Comparison of ENCODE assay signal across 8 cellular contexts in the genomic region with DNA sequence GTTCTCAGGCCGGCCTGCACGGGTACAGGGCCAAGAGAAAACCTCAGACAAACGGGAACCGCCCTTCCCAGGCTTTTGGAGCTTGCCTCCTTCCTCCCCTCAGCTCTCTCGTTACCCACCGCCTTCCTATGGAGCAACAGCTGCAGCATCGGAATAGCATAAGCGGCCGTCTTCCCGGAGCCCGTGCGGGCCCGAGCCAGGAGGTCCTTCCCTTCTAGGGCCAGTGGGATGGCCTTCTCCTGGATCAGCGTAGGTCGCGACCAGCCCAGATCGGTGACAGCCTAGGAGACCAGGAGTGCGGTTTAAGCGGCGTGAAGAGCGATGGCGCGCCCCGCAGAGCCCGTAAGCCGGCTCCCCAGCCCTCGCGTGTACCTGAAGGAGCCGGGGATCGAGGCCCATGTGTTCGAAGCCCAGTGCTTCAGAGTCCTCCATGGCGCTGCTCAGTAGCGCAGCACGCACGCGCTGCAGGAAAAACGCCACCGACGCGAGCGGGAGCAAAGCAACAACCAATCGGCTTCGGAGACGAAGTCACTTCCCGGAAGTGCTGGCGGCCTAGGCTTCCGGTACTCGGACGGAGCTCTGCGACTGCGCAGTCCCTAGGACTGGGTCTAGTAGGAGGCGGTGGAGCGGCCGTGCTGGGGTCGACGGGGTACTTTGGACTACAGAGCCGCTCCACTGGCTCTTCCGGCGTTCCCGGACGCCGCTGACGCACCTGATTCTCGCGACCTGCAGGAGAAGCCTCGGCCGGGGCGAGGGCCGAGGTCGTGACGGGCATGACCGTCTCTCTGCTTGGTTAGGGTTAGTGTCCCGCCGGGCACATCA. TPM values are rescaled to one million over a fixed set of nuclear protein-coding genes. Genes with fewer than 3 reads are reported as not detected.
DNase-seq lines count a peak whose midpoint lies in the region; ATAC-seq and TF ChIP-seq lines count a peak whose summit lies in the region.

A gene with protein sequence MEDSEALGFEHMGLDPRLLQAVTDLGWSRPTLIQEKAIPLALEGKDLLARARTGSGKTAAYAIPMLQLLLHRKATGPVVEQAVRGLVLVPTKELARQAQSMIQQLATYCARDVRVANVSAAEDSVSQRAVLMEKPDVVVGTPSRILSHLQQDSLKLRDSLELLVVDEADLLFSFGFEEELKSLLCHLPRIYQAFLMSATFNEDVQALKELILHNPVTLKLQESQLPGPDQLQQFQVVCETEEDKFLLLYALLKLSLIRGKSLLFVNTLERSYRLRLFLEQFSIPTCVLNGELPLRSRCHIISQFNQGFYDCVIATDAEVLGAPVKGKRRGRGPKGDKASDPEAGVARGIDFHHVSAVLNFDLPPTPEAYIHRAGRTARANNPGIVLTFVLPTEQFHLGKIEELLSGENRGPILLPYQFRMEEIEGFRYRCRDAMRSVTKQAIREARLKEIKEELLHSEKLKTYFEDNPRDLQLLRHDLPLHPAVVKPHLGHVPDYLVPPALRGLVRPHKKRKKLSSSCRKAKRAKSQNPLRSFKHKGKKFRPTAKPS (minus strand): TSS at position 445 of the 822 bp plus-strand sequence. CDS start 13 bp downstream, at position 432.

- ATAC-seq in HG03432 (IDR thresholded peaks at IDR 0.05; ENCODE audit: unreplicated experiment) = peak; percentile 93

- no peaks in the 10 kb centered on the region for H3K27me3 Mint-ChIP-seq in chondrocyte (ENCODE audit: low read depth)

- peak within 1 kb of the TSS; percentile 70 for H3K4me3 ChIP-seq in kidney epithelial cell (ENCODE audit: low read depth, low read length)

- TF ChIP-seq CTCF in chondrocyte (IDR thresholded peaks at IDR 0.05) (no peak), kidney epithelial cell (IDR thresholded peaks at IDR 0.05; ENCODE audit: insufficient read depth, low read length, poor library complexity, severe bottlenecking) (no peak)

- H3K36me3 ChIP-seq in kidney epithelial cell (ENCODE audit: control insufficient read depth, insufficient read depth, low read length) = peaks cover 5% of the 10 kb centered on the region

- peak within 1 kb of the TSS; percentile 95 for H3K27ac Mint-ChIP-seq in chondrocyte (ENCODE audit: unreplicated experiment)

- H3K4me1 Mint-ChIP-seq in chondrocyte (ENCODE audit: low read depth) = peaks cover 32% of the 10 kb centered on the region

- H3K27me3 ChIP-seq in kidney epithelial cell (ENCODE audit: control insufficient read depth, insufficient read depth, low read length) = no peaks in the 10 kb centered on the region

- TF ChIP-seq POLR2A in GM19099 (IDR thresholded peaks at IDR 0.05; ENCODE audit: extremely low read depth, insufficient read length, low read depth) = peak; percentile 99

- peak; percentile 97 for DNase-seq in AG20443 (ENCODE audit: low spot score)
- peak; percentile 87 for DNase-seq in NCI-H510A (lab: John Stamatoyannopoulos, UW)
- DNase-seq in activated CD4-positive, alpha-beta T cell treated with anti-CD3 and anti-CD28 coated beads for 1 hour = peak; percentile 86
- DNase-seq in chondrocyte (ENCODE audit: low spot score) = peak; percentile 98
- peak; percentile 76 for DNase-seq in kidney epithelial cell (ENCODE audit: low read depth)
- peak; percentile 90 to 92 for DNase-seq in stimulated activated CD4-positive, alpha-beta T cell treated with anti-CD3 and anti-CD28 coated beads, Interleukin-15, amount 100 ng/mL, for 48 hours (ENCODE audit: low read depth in 2 of 2)

- H3K9me3 Mint-ChIP-seq in chondrocyte (ENCODE audit: low read depth) = no peaks in the 10 kb centered on the region

- H3K4me3 Mint-ChIP-seq in chondrocyte (ENCODE audit: unreplicated experiment) = peak within 1 kb of the TSS; percentile 99

- peaks cover 21% of the 10 kb centered on the region for H3K36me3 Mint-ChIP-seq in chondrocyte (ENCODE audit: low read depth)

RNA-seq across cellular contexts. Expression of the gene that starts here (rescaled TPM):
- total RNA-seq in chondrocyte (48.7 to 52.7 TPM (median 49.9 TPM) in 3 replicates), kidney epithelial cell (67.9 and 96.8 TPM in 2 replicates)

Comparison
In these comparisons a context has a peak if more than half of its experiments do, and no peak if none do; other contexts are left out.
1. Peak in every context shown above with its lines: DNase-seq, ATAC-seq and H3K4me3 ChIP-seq.